ENCODE assay signal across 1 cellular context in genomic region chr9:123165813-123166212, GRCh38.
TF ChIP-seq lines count a peak whose summit lies in the region.

No MANE protein-coding gene starts in this region.

TF ChIP-seq in K562, 482 proteins besides CTCF, POLR2A, EP300 and RAD21 (continued from another document):
- TF ChIP-seq DNMT1 (IDR thresholded peaks at IDR 0.05), result no peak
- no peak for TF ChIP-seq RBM14 (IDR thresholded peaks at IDR 0.05; ENCODE audit: borderline replicate concordance, insufficient read depth, low read depth, low read length)
